Comparison of ENCODE assay signal across 9 cellular contexts in genomic region chr4:186726440-186727148, GRCh38. TPM values are rescaled to one million over a fixed set of nuclear protein-coding genes. Genes with fewer than 3 reads are reported as not detected.
DNase-seq lines count a peak whose midpoint lies in the region; ATAC-seq and TF ChIP-seq lines count a peak whose summit lies in the region.
"Had no signal": no experiment of that assay in that cellular context is flagged by ENCODE, and none has a peak within 500 bp of the region (broad histone marks: within the 10 kb centered on the region; RNA-seq: fewer than 3 reads in every experiment).

No MANE protein-coding gene starts in this region.

- peaks cover 30% of the 10 kb centered on the region for H3K4me1 ChIP-seq in neuron (ENCODE audit: insufficient read depth, low read length)

- peak overlapping the region; percentile 86 for H2AFZ ChIP-seq in neuron (ENCODE audit: low read depth, low read length)

- peak overlapping the region; percentile 32 for H3K4me3 Mint-ChIP-seq in activated CD4-positive, alpha-beta memory T cell treated with anti-CD3 and anti-CD28 coated beads for 36 hours

- peak overlapping the region; percentile 65 for H3K4me3 ChIP-seq in neuron (ENCODE audit: low read length)

- intact Hi-C loops in activated CD4-positive, alpha-beta memory T cell treated with anti-CD3 and anti-CD28 coated beads for 36 hours (cut with micrococcal nuclease) = no loop called here

- TF ChIP-seq CTCF in C4-2B (conservative IDR thresholded peaks at IDR 0.05) = no peak

- no peaks in the 10 kb centered on the region for H3K27me3 ChIP-seq in neuron (ENCODE audit: insufficient read depth, low read length)

- H3K36me3 ChIP-seq in neuron (ENCODE audit: insufficient read depth, low read length) = no peaks in the 10 kb centered on the region

- H3K36me3 Mint-ChIP-seq in activated CD4-positive, alpha-beta memory T cell treated with anti-CD3 and anti-CD28 coated beads for 36 hours = peaks cover 2% of the 10 kb centered on the region
- H3K36me3 Mint-ChIP-seq: IgD-negative memory B cell had no signal

- H3K9me3 Mint-ChIP-seq in activated CD4-positive, alpha-beta memory T cell treated with anti-CD3 and anti-CD28 coated beads for 36 hours = no peaks in the 10 kb centered on the region

- H3K9me3 ChIP-seq in neuron (ENCODE audit: low read length) = no peaks in the 10 kb centered on the region

- peak overlapping the region; percentile 86 for H3K27ac ChIP-seq in C4-2B

- CTCF ChIA-PET in activated CD4-positive, alpha-beta memory T cell treated with anti-CD3 and anti-CD28 coated beads for 36 hours (lab: Charles Lee) = no interaction called here

- DNase-seq in HuH-7 (ENCODE audit: low spot score) (peak; percentile 26), foreskin melanocyte (peak; percentile 38)
- no peak for DNase-seq in activated CD4-positive, alpha-beta memory T cell treated with anti-CD3 and anti-CD28 coated beads for 36 hours

- POLR2A ChIA-PET in activated CD4-positive, alpha-beta memory T cell treated with anti-CD3 and anti-CD28 coated beads for 36 hours (lab: Charles Lee) = no interaction called here

- peaks cover 54% of the 10 kb centered on the region for H3K27me3 Mint-ChIP-seq in activated CD4-positive, alpha-beta memory T cell treated with anti-CD3 and anti-CD28 coated beads for 36 hours

- no peak for ATAC-seq in HG02610 (IDR thresholded peaks at IDR 0.05; ENCODE audit: unreplicated experiment)
- ATAC-seq in HG02798 (IDR thresholded peaks at IDR 0.05; ENCODE audit: poor library complexity, unreplicated experiment) = no peak
- no peak for ATAC-seq in HG02678 (IDR thresholded peaks at IDR 0.05; ENCODE audit: unreplicated experiment)

- H3K27ac Mint-ChIP-seq in activated CD4-positive, alpha-beta memory T cell treated with anti-CD3 and anti-CD28 coated beads for 36 hours = no peak overlapping the region

- peaks cover 22% of the 10 kb centered on the region for H3K4me1 Mint-ChIP-seq in activated CD4-positive, alpha-beta memory T cell treated with anti-CD3 and anti-CD28 coated beads for 36 hours (ENCODE audit: low read depth)

RNA-seq across cellular contexts. Expression of gene FAT1, which starts 2.9 kb away (rescaled TPM):
- total RNA-seq in activated CD4-positive, alpha-beta memory T cell treated with anti-CD3 and anti-CD28 coated beads for 36 hours = not detected
